In genomic region chr2:185137700-185138099, GRCh38 we compare ENCODE assay signal across 23 cellular contexts.
"Had no signal": no experiment of that assay in that cellular context is flagged by ENCODE, and none has a peak within 500 bp of the region (broad histone marks: within the 10 kb centered on the region; RNA-seq: fewer than 3 reads in every experiment).

No MANE protein-coding gene starts in this region.

- H3K4me1 ChIP-seq: left ventricle myocardium inferior, lower lobe of right lung, pancreas, suprapubic skin, transverse colon, upper lobe of right lung, uterus had no signal

- H3K27me3 ChIP-seq: dorsolateral prefrontal cortex, neutrophil, pancreas, suprapubic skin, transverse colon, upper lobe of right lung, uterus had no signal

- H3K36me3 ChIP-seq: left ventricle myocardium inferior, lower lobe of right lung, neutrophil, pancreas, suprapubic skin, transverse colon, upper lobe of right lung, uterus had no signal

- ATAC-seq: left colon; lower lobe of right lung; natural killer cell; pancreas; sciatic nerve; stimulated activated naive CD8-positive, alpha-beta T cell treated with anti-CD3 and anti-CD28 coated beads, Interleukin-15, amount 100 ng/mL, for 72 hours; upper lobe of right lung had no signal

- H3K4me3 ChIP-seq: dorsolateral prefrontal cortex, left ventricle myocardium inferior, lower lobe of right lung, pancreas, smooth muscle cell, suprapubic skin, transverse colon, upper lobe of right lung, uterus had no signal

- H3K27ac ChIP-seq: dorsolateral prefrontal cortex, left ventricle myocardium inferior, lower lobe of right lung, neutrophil, pancreas, suprapubic skin, transverse colon, upper lobe of right lung, uterus had no signal

- DNase-seq: dorsolateral prefrontal cortex; effector CD4-positive, alpha-beta T cell; immature natural killer cell; islet precursor cell; kidney glomerular epithelial cell; left colon; left ventricle myocardium inferior; lower lobe of right lung; natural killer cell; pancreas; stimulated activated CD4-positive, alpha-beta T cell treated with anti-CD3 and anti-CD28 coated beads, Interleukin-12 subunit alpha, Interleukin-12 subunit beta, amount 100 ng/mL, for 4 hours; stimulated activated CD4-positive, alpha-beta T cell treated with anti-CD3 and anti-CD28 coated beads, Interleukin-1b, Interleukin-23, amount 100 ng/mL, for 48 hours; stimulated activated CD4-positive, alpha-beta T cell treated with anti-CD3 and anti-CD28 coated beads, Interleukin-4, amount 100 ng/mL, for 1 hour; stimulated activated CD8-positive, alpha-beta memory T cell treated with anti-CD3 and anti-CD28 coated beads, Interleukin-4, amount 100 ng/mL, for 48 hours; stimulated activated naive CD4-positive, alpha-beta T cell; stimulated activated naive CD8-positive, alpha-beta T cell treated with anti-CD3 and anti-CD28 coated beads, Interleukin-15, amount 100 ng/mL, for 72 hours; transverse colon; upper lobe of right lung; uterus had no signal

- H3K9me3 ChIP-seq: lower lobe of right lung, neutrophil, pancreas, suprapubic skin, transverse colon, upper lobe of right lung, uterus had no signal
